8 cellular contexts compared by ENCODE assay signal in genomic region chr10:80468806-80469421, GRCh38. TPM values are rescaled to one million over a fixed set of nuclear protein-coding genes. Genes with fewer than 3 reads are reported as not detected.
DNase-seq lines count a peak whose midpoint lies in the region; ATAC-seq and TF ChIP-seq lines count a peak whose summit lies in the region.

No MANE protein-coding gene starts in this region.

- H3K4me3 ChIP-seq in left ventricle myocardium inferior (peak overlapping the region; percentile 45), mucosa of rectum (ENCODE audit: low read length in 2 of 2) (no peak overlapping the region), uterus (no peak overlapping the region), foreskin fibroblast (ENCODE audit: low read depth in 1 of 2, low read length in 2 of 2) (no peak overlapping the region)

- intact Hi-C loops in left ventricle myocardium inferior (cut with micrococcal nuclease) = no loop called here
- intact Hi-C loops in left ventricle myocardium superior (cut with micrococcal nuclease) = no loop called here
- intact Hi-C loops in uterus (cut with DNase I; ENCODE audit: low total_unique reads) = no loop called here

- H3K4me1 ChIP-seq in left ventricle myocardium inferior (peaks cover 100% of the 10 kb centered on the region), mucosa of rectum (ENCODE audit: control insufficient read depth in 2 of 2, insufficient read depth in 2 of 2, low read length in 2 of 2) (peaks cover 40 to 54% of the 10 kb centered on the region in 2 donors), uterus (peaks cover 0 to 25% of the 10 kb centered on the region in 2 donors)

- peak overlapping the region; percentile 100 for H3K27ac ChIP-seq in left ventricle myocardium inferior (replicated peaks)
- H3K27ac ChIP-seq in angular gyrus (ENCODE audit: low read depth, low read length) = peak overlapping the region; percentile 89
- H3K27ac ChIP-seq in mucosa of rectum (ENCODE audit: low read depth in 2 of 2, low read length in 2 of 2) = peak overlapping the region; percentile 28 to 69
- peak overlapping the region; percentile 41 to 54 for H3K27ac ChIP-seq in uterus

- H3K27me3 ChIP-seq in left ventricle myocardium inferior (ENCODE audit: low read depth) = no peaks in the 10 kb centered on the region
- H3K27me3 ChIP-seq in mucosa of rectum (ENCODE audit: control insufficient read depth in 2 of 2, insufficient read depth in 2 of 2, low read length in 2 of 2) = no peaks in the 10 kb centered on the region
- H3K27me3 ChIP-seq in uterus = no peaks in the 10 kb centered on the region

- TF ChIP-seq CTCF in left ventricle myocardium inferior (IDR thresholded peaks at IDR 0.05; ENCODE audit: borderline replicate concordance) (no peak), uterus (IDR thresholded peaks at IDR 0.05) (no peak), foreskin fibroblast (IDR thresholded peaks at IDR 0.05; ENCODE audit: low read depth, low read length) (no peak)

- DNase-seq in left ventricle myocardium inferior = no peak
- no peak for DNase-seq in left ventricle myocardium superior
- DNase-seq in uterus = no peak
- DNase-seq in AG20443 (ENCODE audit: low spot score) = no peak
- no peak for DNase-seq in HuH-7 (ENCODE audit: low spot score)
- DNase-seq in foreskin fibroblast = no peak

- TF ChIP-seq POLR2A in uterus (IDR thresholded peaks at IDR 0.05) = no peak

- H3K9me3 ChIP-seq in left ventricle myocardium inferior (replicated peaks) (no peaks in the 10 kb centered on the region), mucosa of rectum (ENCODE audit: control insufficient read depth in 2 of 2, low read length in 2 of 2) (no peaks in the 10 kb centered on the region), uterus (no peaks in the 10 kb centered on the region)

- H3K36me3 ChIP-seq in left ventricle myocardium inferior (peaks cover 29% of the 10 kb centered on the region), mucosa of rectum (ENCODE audit: control insufficient read depth in 2 of 2, insufficient read depth in 2 of 2, low read length in 2 of 2) (peaks cover 9 to 17% of the 10 kb centered on the region in 2 donors), uterus (no peaks in the 10 kb centered on the region)

- ATAC-seq in left ventricle myocardium superior = no peak

- H3K9ac ChIP-seq in mucosa of rectum (ENCODE audit: low read depth in 1 of 2, low read length in 2 of 2) = peak overlapping the region in 1 of 2 donors; percentile 30

RNA-seq across cellular contexts. Expression of gene TSPAN14, which starts 14.8 kb away (rescaled TPM):
- 33.4 TPM for total RNA-seq in left ventricle myocardium inferior
- 41.2 TPM for total RNA-seq in left ventricle myocardium superior
- total RNA-seq in uterus = 100 to 1,000 TPM in 1 of 4 donors, 10 to 100 TPM in 3; 37.1 to 110 (median 66.1) TPM

Comparison
In these comparisons a context has a peak if more than half of its experiments do, and no peak if none do; other contexts are left out.
1. H3K27ac ChIP-seq: peak in every context shown above with its lines; median percentile 100 in left ventricle myocardium inferior; 89 in angular gyrus; 48 in mucosa of rectum; 48 in uterus.